8 cellular contexts compared by ENCODE assay signal in genomic region chr2:87455850-87456249, GRCh38.
DNase-seq lines count a peak whose midpoint lies in the region; ATAC-seq and TF ChIP-seq lines count a peak whose summit lies in the region.
"Not testable (repeated sequence)": the region's sequence is repeated elsewhere in the genome, so short reads cannot be mapped to it uniquely, and the experiment has no call there.

No MANE protein-coding gene starts in this region.

- H3K27me3 ChIP-seq in IMR-90 (ENCODE audit: control insufficient read depth, insufficient read depth, low read length); kidney epithelial cell (ENCODE audit: control insufficient read depth, insufficient read depth, low read length): not testable (repeated sequence)

- H3K56ac ChIP-seq in IMR-90 (ENCODE audit: extremely low read depth, insufficient read depth, low read length): peak overlapping the region; percentile 90

- peak overlapping the region; percentile 87; the same call in 1 of the 2 replicates for H2BK20ac ChIP-seq in IMR-90 (ENCODE audit: low read depth, low read length)

- H2BK5ac ChIP-seq in IMR-90 (ENCODE audit: low read depth, low read length, poor library complexity, severe bottlenecking): peak overlapping the region; percentile 95

- BruUV-seq in IMR-90 (replicated peaks; lab: Mats Ljungman, UMichigan): TSS peak; percentile 88

- H2BK120ac ChIP-seq in IMR-90 (ENCODE audit: low read depth, low read length): peak overlapping the region; percentile 96

- H4K20me1 ChIP-seq in IMR-90 (ENCODE audit: insufficient read depth, low read length): peaks cover 11% of the 10 kb centered on the region; the same call in 1 of the 2 replicates

- not testable (repeated sequence) for TF ChIP-seq CTCF in AG09309 (IDR thresholded peaks at IDR 0.05; ENCODE audit: control insufficient read depth, insufficient read depth, low read depth, low read length, missing control alignments); IMR-90 (conservative IDR thresholded peaks at IDR 0.05; ENCODE audit: low read depth, low read length); activated CD8-positive, alpha-beta T cell treated with anti-CD3 and anti-CD28 coated beads for 36 hours (IDR thresholded peaks at IDR 0.05); choroid plexus epithelial cell (conservative IDR thresholded peaks at IDR 0.05; ENCODE audit: low read depth, low read length); kidney epithelial cell (IDR thresholded peaks at IDR 0.05; ENCODE audit: insufficient read depth, low read length, poor library complexity, severe bottlenecking)

- peak overlapping the region; percentile 97 for H3K18ac ChIP-seq in IMR-90 (ENCODE audit: low read depth, low read length)

- H3K9me1 ChIP-seq in IMR-90 (ENCODE audit: insufficient read depth, low read length): not testable (repeated sequence)

- H2BK15ac ChIP-seq in IMR-90 (ENCODE audit: low read depth, low read length): peak overlapping the region; percentile 74; the same call in 1 of the 3 replicates

- H3K4me1 Mint-ChIP-seq in activated CD8-positive, alpha-beta T cell treated with anti-CD3 and anti-CD28 coated beads for 36 hours (ENCODE audit: low read depth): peaks cover 13% of the 10 kb centered on the region

- not testable (repeated sequence) for TF ChIP-seq RAD21 in IMR-90 (IDR thresholded peaks at IDR 0.05; ENCODE audit: low read length)

- H2AFZ ChIP-seq in IMR-90 (replicated peaks; ENCODE audit: low read length, poor library complexity): not testable (repeated sequence)

- not testable (repeated sequence) for DNase-seq in AG09309 (ENCODE audit: low read depth); IMR-90; choroid plexus epithelial cell (ENCODE audit: low read depth); kidney epithelial cell (ENCODE audit: low read depth); sciatic nerve (ENCODE audit: low spot score)
- DNase-seq in activated CD8-positive, alpha-beta T cell treated with anti-CD3 and anti-CD28 coated beads for 36 hours: peak; percentile 33

- in situ Hi-C loops in IMR-90 (cut with MboI; ENCODE audit: low sequenced_read_pairs): not testable (repeated sequence)

- dilution Hi-C loops in IMR-90 (cut with HindIII; ENCODE audit: low sequenced_read_pairs, unreplicated experiment): not testable (repeated sequence)

- H3K4me2 ChIP-seq in IMR-90 (ENCODE audit: low read depth, low read length): peak overlapping the region; percentile 80

- H2AK9ac ChIP-seq in IMR-90 (replicated peaks; ENCODE audit: low read depth, low read length, poor library complexity): not testable (repeated sequence)

- H3K36me3 ChIP-seq in IMR-90 (ENCODE audit: control insufficient read depth, insufficient read depth, low read length); kidney epithelial cell (ENCODE audit: control insufficient read depth, insufficient read depth, low read length): not testable (repeated sequence)

- H3K9me3 Mint-ChIP-seq in activated CD8-positive, alpha-beta T cell treated with anti-CD3 and anti-CD28 coated beads for 36 hours: not testable (repeated sequence)

- H3K4me3 Mint-ChIP-seq in activated CD8-positive, alpha-beta T cell treated with anti-CD3 and anti-CD28 coated beads for 36 hours: peak overlapping the region; percentile 73

- peak overlapping the region; percentile 89 to 99 for H4K8ac ChIP-seq in IMR-90 (ENCODE audit: low read depth in 2 of 2, low read length in 2 of 2)

- H3K27ac ChIP-seq in IMR-90 (ENCODE audit: insufficient read depth, low read length): peak overlapping the region; percentile 98

- not testable (repeated sequence) for H3K9me3 ChIP-seq in IMR-90 (ENCODE audit: control insufficient read depth, insufficient read depth, low read length)

- peak overlapping the region; percentile 98 for H3K9ac ChIP-seq in IMR-90 (ENCODE audit: low read depth, low read length)

- H3K23ac ChIP-seq in IMR-90 (ENCODE audit: low read depth, low read length): peak overlapping the region; percentile 97

- peak; percentile 18 for ATAC-seq in GM19328 (IDR thresholded peaks at IDR 0.05; ENCODE audit: unreplicated experiment)
- peak; percentile 40 for ATAC-seq in HG02642 (IDR thresholded peaks at IDR 0.05; ENCODE audit: poor library complexity, unreplicated experiment)
- not testable (repeated sequence) for ATAC-seq in IMR-90 (ENCODE audit: low read depth)
- peak; percentile 38 for ATAC-seq in activated CD8-positive, alpha-beta T cell treated with anti-CD3 and anti-CD28 coated beads for 36 hours
- ATAC-seq in sciatic nerve: peak; percentile 42

- intact Hi-C loops in IMR-90 (cut with micrococcal nuclease); activated CD8-positive, alpha-beta T cell treated with anti-CD3 and anti-CD28 coated beads for 36 hours (cut with micrococcal nuclease); sciatic nerve (cut with DNase I): not testable (repeated sequence)

- H3K4me3 ChIP-seq in AG09309 (ENCODE audit: control insufficient read depth, low read depth, low read length): peak overlapping the region; percentile 44
- H3K4me3 ChIP-seq in IMR-90 (ENCODE audit: insufficient read depth, low read depth, low read length): peak overlapping the region; percentile 88
- H3K4me3 ChIP-seq in choroid plexus epithelial cell (ENCODE audit: low read depth, low read length): peak overlapping the region; percentile 56
- H3K4me3 ChIP-seq in kidney epithelial cell (ENCODE audit: low read depth, low read length): peak overlapping the region; percentile 40

- peaks cover 13% of the 10 kb centered on the region for H3K4me1 ChIP-seq in IMR-90 (ENCODE audit: control insufficient read depth, insufficient read depth, low read length)

- H2AK5ac ChIP-seq in IMR-90 (ENCODE audit: low read depth, low read length): peak overlapping the region; percentile 99

- TF ChIP-seq POLR2A in IMR-90 (IDR thresholded peaks at IDR 0.05; ENCODE audit: low read depth, low read length): not testable (repeated sequence)

- H3K4ac ChIP-seq in IMR-90 (ENCODE audit: low read depth, low read length): peak overlapping the region; percentile 98

- H3K14ac ChIP-seq in IMR-90 (replicated peaks; ENCODE audit: low read depth, low read length): peak overlapping the region; percentile 98

- peak overlapping the region; percentile 96 for H4K91ac ChIP-seq in IMR-90 (ENCODE audit: insufficient read depth, low read depth, low read length)

- H3K27ac Mint-ChIP-seq in activated CD8-positive, alpha-beta T cell treated with anti-CD3 and anti-CD28 coated beads for 36 hours: not testable (repeated sequence)

- CTCF ChIA-PET in IMR-90 (lab: Yijun Ruan, JAX); activated CD8-positive, alpha-beta T cell treated with anti-CD3 and anti-CD28 coated beads for 36 hours (lab: Charles Lee): not testable (repeated sequence)

- POLR2A ChIA-PET in IMR-90 (lab: Charles Lee; ENCODE audit: unreplicated experiment); activated CD8-positive, alpha-beta T cell treated with anti-CD3 and anti-CD28 coated beads for 36 hours (lab: Charles Lee): not testable (repeated sequence)

- peak overlapping the region; percentile 99 for H4K5ac ChIP-seq in IMR-90 (ENCODE audit: low read depth, low read length)

- H3K79me1 ChIP-seq in IMR-90 (ENCODE audit: low read depth in 1 of 2, low read length in 2 of 2): not testable (repeated sequence)

- not testable (repeated sequence) for H3K36me3 Mint-ChIP-seq in activated CD8-positive, alpha-beta T cell treated with anti-CD3 and anti-CD28 coated beads for 36 hours (ENCODE audit: low read depth)

- not testable (repeated sequence) for H3K27me3 Mint-ChIP-seq in activated CD8-positive, alpha-beta T cell treated with anti-CD3 and anti-CD28 coated beads for 36 hours

- no CpG with 5 or more reads among the region's 10 CpGs for WGBS in IMR-90 (ENCODE audit: extremely low coverage in 2 of 2, insufficient read length in 1 of 2), 2 experiments
